16 cellular contexts compared by ENCODE assay signal in genomic region chr11:126357969-126358762, GRCh38. TPM values are rescaled to one million over a fixed set of nuclear protein-coding genes. Genes with fewer than 3 reads are reported as not detected.
DNase-seq lines count a peak whose midpoint lies in the region; ATAC-seq, FAIRE-seq and TF ChIP-seq lines count a peak whose summit lies in the region.
"Had no signal": no experiment of that assay in that cellular context is flagged by ENCODE, and none has a peak within 500 bp of the region (broad histone marks: within the 10 kb centered on the region; RNA-seq: fewer than 3 reads in every experiment).

No MANE protein-coding gene starts in this region.

- DNase-seq in CD4-positive, CD25-positive, alpha-beta regulatory T cell = no peak
- no peak for DNase-seq in ascending aorta (ENCODE audit: low spot score in 2 of 2)
- DNase-seq in kidney = no peak
- DNase-seq in activated T-helper 1 cell treated with anti-CD3 and anti-CD28 coated beads, Interleukin-12 subunit alpha, Interleukin-12 subunit beta, Interleukin-2, Interleukin-4 antibody, amounts not matched to agents 30 ng/mL and 10 ng/mL and 1 ng/mL, durations not matched to agents 14 hours and 24 hours and 36 hours (ENCODE audit: low spot score) = no peak
- DNase-seq in HPDE6-E6E7 (ENCODE audit: extremely low spot score) = no peak
- DNase-seq in Caco-2 = no peak
- DNase-seq: activated CD4-positive, alpha-beta T cell treated with anti-CD3 and anti-CD28 coated beads for 36 hours; CD4-positive, alpha-beta memory T cell; MG63; stimulated activated CD4-positive, alpha-beta T cell treated with anti-CD3 and anti-CD28 coated beads, Interleukin-2, amount 100 ng/mL, for 24 hours had no signal

- H3K4me1 Mint-ChIP-seq in CD4-positive, CD25-positive, alpha-beta regulatory T cell = peaks cover 0 to 33% (median 9%) of the 10 kb centered on the region in 4 donors
- H3K4me1 Mint-ChIP-seq in activated T-helper 1 cell treated with anti-CD3 and anti-CD28 coated beads, Interleukin-12 subunit alpha, Interleukin-12 subunit beta, Interleukin-2, Interleukin-4 antibody, amounts not matched to agents 30 ng/mL and 10 ng/mL and 1 ng/mL, durations not matched to agents 14 hours and 24 hours and 36 hours (ENCODE audit: low read depth) = peaks cover 15% of the 10 kb centered on the region
- H3K4me1 Mint-ChIP-seq in Caco-2 (ENCODE audit: low read depth, unreplicated experiment) = peaks cover 9% of the 10 kb centered on the region

- H3K36me3 Mint-ChIP-seq in CD4-positive, CD25-positive, alpha-beta regulatory T cell = no peaks in the 10 kb centered on the region
- H3K36me3 Mint-ChIP-seq in activated T-helper 1 cell treated with anti-CD3 and anti-CD28 coated beads, Interleukin-12 subunit alpha, Interleukin-12 subunit beta, Interleukin-2, Interleukin-4 antibody, amounts not matched to agents 30 ng/mL and 10 ng/mL and 1 ng/mL, durations not matched to agents 14 hours and 24 hours and 36 hours (ENCODE audit: low read depth) = peaks cover 7% of the 10 kb centered on the region
- H3K36me3 Mint-ChIP-seq in Caco-2 (ENCODE audit: insufficient read depth, unreplicated experiment) = peaks cover 5% of the 10 kb centered on the region
- H3K36me3 Mint-ChIP-seq: CD4-positive, alpha-beta memory T cell had no signal

- no peaks in the 10 kb centered on the region for H3K36me3 ChIP-seq in CD4-positive, CD25-positive, alpha-beta regulatory T cell (ENCODE audit: control insufficient read depth, insufficient read depth, low read length)
- H3K36me3 ChIP-seq in ascending aorta (no peaks in the 10 kb centered on the region), kidney (ENCODE audit: control insufficient read depth in 1 of 2, insufficient read depth in 2 of 2, low read length in 2 of 2) (no peaks in the 10 kb centered on the region), Caco-2 (ENCODE audit: control insufficient read depth, insufficient read depth, low read length) (no peaks in the 10 kb centered on the region)
- H3K36me3 ChIP-seq: SJSA1 had no signal

- no peaks in the 10 kb centered on the region for H3K9me3 ChIP-seq in CD4-positive, CD25-positive, alpha-beta regulatory T cell (ENCODE audit: control insufficient read depth in 2 of 2, low read length in 2 of 2)
- H3K9me3 ChIP-seq in ascending aorta = no peaks in the 10 kb centered on the region
- H3K9me3 ChIP-seq in kidney (ENCODE audit: control insufficient read depth in 1 of 2, low read length in 2 of 2) = no peaks in the 10 kb centered on the region
- H3K9me3 ChIP-seq in Caco-2 = no peaks in the 10 kb centered on the region
- H3K9me3 ChIP-seq: MG63, SJSA1 had no signal

- H3K27me3 Mint-ChIP-seq in CD4-positive, CD25-positive, alpha-beta regulatory T cell = no peaks in the 10 kb centered on the region
- H3K27me3 Mint-ChIP-seq in activated T-helper 1 cell treated with anti-CD3 and anti-CD28 coated beads, Interleukin-12 subunit alpha, Interleukin-12 subunit beta, Interleukin-2, Interleukin-4 antibody, amounts not matched to agents 30 ng/mL and 10 ng/mL and 1 ng/mL, durations not matched to agents 14 hours and 24 hours and 36 hours (ENCODE audit: insufficient read depth) = no peaks in the 10 kb centered on the region
- H3K27me3 Mint-ChIP-seq in Caco-2 (ENCODE audit: insufficient read depth, unreplicated experiment) = no peaks in the 10 kb centered on the region
- H3K27me3 Mint-ChIP-seq: activated CD4-positive, alpha-beta T cell treated with anti-CD3 and anti-CD28 coated beads for 36 hours; CD4-positive, alpha-beta memory T cell; stimulated activated naive CD8-positive, alpha-beta T cell treated with anti-CD3 and anti-CD28 coated beads, Interleukin-15, Interleukin-2, amounts not matched to agents 100 ng/mL and 50 ng/mL, for 24 hours had no signal

- TF ChIP-seq CTCF in ascending aorta (IDR thresholded peaks at IDR 0.05) (no peak), kidney (IDR thresholded peaks at IDR 0.05; ENCODE audit: borderline replicate concordance, extremely low read depth, insufficient read depth) (no peak), Caco-2 (IDR thresholded peaks at IDR 0.05; ENCODE audit: insufficient read depth in 1 of 2, low read depth in 1 of 2, low read length in 1 of 2, severe bottlenecking in 1 of 2, unreplicated experiment in 1 of 2) (no peak)

- H3K27ac ChIP-seq in CD4-positive, CD25-positive, alpha-beta regulatory T cell (ENCODE audit: insufficient read depth, low read length, poor library complexity, severe bottlenecking) = no peak overlapping the region
- H3K27ac ChIP-seq in ascending aorta = peak overlapping the region; percentile 74 to 86
- peak overlapping the region; percentile 3 to 60 for H3K27ac ChIP-seq in kidney (ENCODE audit: low read depth in 2 of 2, low read length in 2 of 2)
- H3K27ac ChIP-seq in skin epidermis = peak overlapping the region in 18 of 21 experiments; percentile 3 to 96 (median 77)
- H3K27ac ChIP-seq: SJSA1 had no signal

- no peak overlapping the region for H3K27ac Mint-ChIP-seq in CD4-positive, CD25-positive, alpha-beta regulatory T cell
- H3K27ac Mint-ChIP-seq in activated T-helper 1 cell treated with anti-CD3 and anti-CD28 coated beads, Interleukin-12 subunit alpha, Interleukin-12 subunit beta, Interleukin-2, Interleukin-4 antibody, amounts not matched to agents 30 ng/mL and 10 ng/mL and 1 ng/mL, durations not matched to agents 14 hours and 24 hours and 36 hours = no peak overlapping the region
- no peak overlapping the region for H3K27ac Mint-ChIP-seq in Caco-2 (ENCODE audit: unreplicated experiment)
- H3K27ac Mint-ChIP-seq: activated CD4-positive, alpha-beta T cell treated with anti-CD3 and anti-CD28 coated beads for 36 hours; activated T-helper 2 cell treated with anti-CD3 and anti-CD28 coated beads, Interferon-gamma antibody, Interleukin-2, Interleukin-4, amounts not matched to agents 10 μg/mL and 5 μg/mL and 100 μg/mL, durations not matched to agents 14 hours and 24 hours and 36 hours; stimulated activated naive CD8-positive, alpha-beta T cell treated with anti-CD3 and anti-CD28 coated beads, Interleukin-15, Interleukin-2, amounts not matched to agents 100 ng/mL and 50 ng/mL, for 24 hours had no signal

- no peaks in the 10 kb centered on the region for H3K27me3 ChIP-seq in CD4-positive, CD25-positive, alpha-beta regulatory T cell (ENCODE audit: control insufficient read depth, insufficient read depth, low read length)
- H3K27me3 ChIP-seq in ascending aorta = no peaks in the 10 kb centered on the region
- H3K27me3 ChIP-seq in Caco-2 (replicated peaks; ENCODE audit: control insufficient read depth, insufficient read depth, low read length) = no peaks in the 10 kb centered on the region
- H3K27me3 ChIP-seq: MG63, SJSA1 had no signal

- H3K4me3 ChIP-seq in CD4-positive, CD25-positive, alpha-beta regulatory T cell (ENCODE audit: low read depth, low read length) = no peak overlapping the region
- peak overlapping the region; percentile 84 to 88 for H3K4me3 ChIP-seq in ascending aorta
- peak overlapping the region in 1 of 2 donors; percentile 74 for H3K4me3 ChIP-seq in kidney (ENCODE audit: low read length in 2 of 2)
- peak overlapping the region in 4 of 7 experiments; percentile 10 to 66 (median 29) for H3K4me3 ChIP-seq in skin epidermis
- H3K4me3 ChIP-seq in Caco-2 (ENCODE audit: low read depth, low read length) = no peak overlapping the region
- H3K4me3 ChIP-seq: SJSA1 had no signal

- peaks cover 18% of the 10 kb centered on the region for H3K4me1 ChIP-seq in CD4-positive, CD25-positive, alpha-beta regulatory T cell (ENCODE audit: control insufficient read depth, insufficient read depth, low read length, poor library complexity, severe bottlenecking)
- peaks cover 16 to 37% of the 10 kb centered on the region in 2 donors for H3K4me1 ChIP-seq in ascending aorta
- H3K4me1 ChIP-seq in kidney (ENCODE audit: control insufficient read depth in 1 of 2, insufficient read depth in 1 of 2, low read depth in 1 of 2, low read length in 2 of 2) = peaks cover 10 to 35% of the 10 kb centered on the region in 2 donors
- peaks cover 22% of the 10 kb centered on the region for H3K4me1 ChIP-seq in Caco-2

- CTCF ChIA-PET in Caco-2 (lab: Charles Lee) = interaction anchor here (1.3 to 1.7 kb wide), 2 partner anchors 47 to 58 kb away, joined by 3 to 6 read pairs; no protein-coding TSS in a partner anchor

- intact Hi-C loops in ascending aorta (cut with DNase I) = loop anchor here (2.0 to 10.0 kb wide), 4 partner anchors 59 to 243 kb away; partner anchors contain the start of genes FAM118B, FOXRED1, RPUSD4 and SRPRA
- intact Hi-C loops in kidney (cut with DNase I) = no loop called here
- intact Hi-C loops in activated T-helper 1 cell treated with anti-CD3 and anti-CD28 coated beads, Interleukin-12 subunit alpha, Interleukin-12 subunit beta, Interleukin-2, Interleukin-4 antibody, amounts not matched to agents 30 ng/mL and 10 ng/mL and 1 ng/mL, durations not matched to agents 14 hours and 24 hours and 36 hours (cut with micrococcal nuclease) = no loop called here
- intact Hi-C loops in Caco-2 (cut with micrococcal nuclease; ENCODE audit: unreplicated experiment) = no loop called here

- peak overlapping the region; percentile 35 to 79 (median 66) for H3K4me3 Mint-ChIP-seq in CD4-positive, CD25-positive, alpha-beta regulatory T cell
- H3K4me3 Mint-ChIP-seq in activated T-helper 1 cell treated with anti-CD3 and anti-CD28 coated beads, Interleukin-12 subunit alpha, Interleukin-12 subunit beta, Interleukin-2, Interleukin-4 antibody, amounts not matched to agents 30 ng/mL and 10 ng/mL and 1 ng/mL, durations not matched to agents 14 hours and 24 hours and 36 hours = no peak overlapping the region
- H3K4me3 Mint-ChIP-seq in Caco-2 (ENCODE audit: unreplicated experiment) = no peak overlapping the region
- H3K4me3 Mint-ChIP-seq: stimulated activated naive CD8-positive, alpha-beta T cell treated with anti-CD3 and anti-CD28 coated beads, Interleukin-15, Interleukin-2, amounts not matched to agents 100 ng/mL and 50 ng/mL, for 24 hours had no signal

- FAIRE-seq in kidney (lab: Jason Lieb, UNC) = no peak

- no peaks in the 10 kb centered on the region for H3K9me3 Mint-ChIP-seq in CD4-positive, CD25-positive, alpha-beta regulatory T cell
- H3K9me3 Mint-ChIP-seq in activated T-helper 1 cell treated with anti-CD3 and anti-CD28 coated beads, Interleukin-12 subunit alpha, Interleukin-12 subunit beta, Interleukin-2, Interleukin-4 antibody, amounts not matched to agents 30 ng/mL and 10 ng/mL and 1 ng/mL, durations not matched to agents 14 hours and 24 hours and 36 hours = no peaks in the 10 kb centered on the region
- H3K9me3 Mint-ChIP-seq in Caco-2 (ENCODE audit: unreplicated experiment) = no peaks in the 10 kb centered on the region
- H3K9me3 Mint-ChIP-seq: activated T-helper 2 cell treated with anti-CD3 and anti-CD28 coated beads, Interferon-gamma antibody, Interleukin-2, Interleukin-4, amounts not matched to agents 10 μg/mL and 5 μg/mL and 100 μg/mL, durations not matched to agents 14 hours and 24 hours and 36 hours; CD4-positive, alpha-beta memory T cell; stimulated activated naive CD8-positive, alpha-beta T cell treated with anti-CD3 and anti-CD28 coated beads, Interleukin-15, Interleukin-2, amounts not matched to agents 100 ng/mL and 50 ng/mL, for 24 hours had no signal

- peak overlapping the region in 1 of 2 donors; percentile 54 for H3K9ac ChIP-seq in kidney (ENCODE audit: low read length in 2 of 2)

- POLR2A ChIA-PET in Caco-2 (lab: Charles Lee) = no interaction called here

- ATAC-seq in CD4-positive, CD25-positive, alpha-beta regulatory T cell (ENCODE audit: low read depth in 2 of 2) = no peak
- ATAC-seq in HG02852 (IDR thresholded peaks at IDR 0.05; ENCODE audit: unreplicated experiment) = no peak
- ATAC-seq: activated CD4-positive, alpha-beta T cell treated with anti-CD3 and anti-CD28 coated beads for 36 hours; HCT116 had no signal

- no TSS peak for BruUV-seq in Caco-2 (replicated peaks; lab: Mats Ljungman, UMichigan)

RNA-seq across cellular contexts. Expression of gene ST3GAL4, which starts 2.7 kb away (rescaled TPM):
- 4.7 TPM for total RNA-seq in CD4-positive, CD25-positive, alpha-beta regulatory T cell
- 1 to 10 TPM; 1.4 to 3.1 (median 2.3) TPM for polyA plus RNA-seq in CD4-positive, CD25-positive, alpha-beta regulatory T cell
- total RNA-seq in ascending aorta = 61.4 TPM
- 27.4 TPM for total RNA-seq in kidney
- polyA plus RNA-seq in kidney (ENCODE audit: insufficient read depth, low read depth, low replicate concordance) = 72.8 TPM
- 13.2 and 14.1 TPM in 2 replicates for total RNA-seq in activated T-helper 1 cell treated with anti-CD3 and anti-CD28 coated beads, Interleukin-12 subunit alpha, Interleukin-12 subunit beta, Interleukin-2, Interleukin-4 antibody, amounts not matched to agents 30 ng/mL and 10 ng/mL and 1 ng/mL, durations not matched to agents 14 hours and 24 hours and 36 hours
- total RNA-seq in Caco-2 (2022) = 11.2 and 11.5 TPM in 2 replicates

RNA-seq across cellular contexts. Expression of gene DCPS, which starts 54.3 kb away (rescaled TPM):
- 18.1 TPM for total RNA-seq in CD4-positive, CD25-positive, alpha-beta regulatory T cell
- polyA plus RNA-seq in CD4-positive, CD25-positive, alpha-beta regulatory T cell = 10 to 100 TPM; 42.3 to 57.6 (median 49.7) TPM
- total RNA-seq in ascending aorta (19.6 TPM), kidney (24.2 TPM), Caco-2 (2022) (40.2 and 40.4 TPM in 2 replicates)
- polyA plus RNA-seq in kidney (ENCODE audit: insufficient read depth, low read depth, low replicate concordance) = 23.9 TPM
- 40.4 and 40.5 TPM in 2 replicates for total RNA-seq in activated T-helper 1 cell treated with anti-CD3 and anti-CD28 coated beads, Interleukin-12 subunit alpha, Interleukin-12 subunit beta, Interleukin-2, Interleukin-4 antibody, amounts not matched to agents 30 ng/mL and 10 ng/mL and 1 ng/mL, durations not matched to agents 14 hours and 24 hours and 36 hours

Comparison
In these comparisons a context has a peak if more than half of its experiments do, and no peak if none do; other contexts are left out.
1. H3K4me3 ChIP-seq: peak in ascending aorta (2 of 2) and skin epidermis (4 of 7); none in CD4-positive, CD25-positive, alpha-beta regulatory T cell (single experiment) and Caco-2 (single experiment).
2. H3K4me3 Mint-ChIP-seq: peak in CD4-positive, CD25-positive, alpha-beta regulatory T cell (4 of 4); none in activated T-helper 1 cell treated with anti-CD3 and anti-CD28 coated beads, Interleukin-12 subunit alpha, Interleukin-12 subunit beta, Interleukin-2, Interleukin-4 antibody, amounts not matched to agents 30 ng/mL and 10 ng/mL and 1 ng/mL, durations not matched to agents 14 hours and 24 hours and 36 hours (single experiment) and Caco-2 (single experiment).